ENCODE assay signal across 1 cellular context in genomic region chr6:119871520-119871919, GRCh38.
TF ChIP-seq lines count a peak whose summit lies in the region.

No MANE protein-coding gene starts in this region.

TF ChIP-seq in GM23338, 12 proteins besides CTCF, POLR2A, EP300 and RAD21 (continued from another document):
- TF ChIP-seq, protein P1, sequence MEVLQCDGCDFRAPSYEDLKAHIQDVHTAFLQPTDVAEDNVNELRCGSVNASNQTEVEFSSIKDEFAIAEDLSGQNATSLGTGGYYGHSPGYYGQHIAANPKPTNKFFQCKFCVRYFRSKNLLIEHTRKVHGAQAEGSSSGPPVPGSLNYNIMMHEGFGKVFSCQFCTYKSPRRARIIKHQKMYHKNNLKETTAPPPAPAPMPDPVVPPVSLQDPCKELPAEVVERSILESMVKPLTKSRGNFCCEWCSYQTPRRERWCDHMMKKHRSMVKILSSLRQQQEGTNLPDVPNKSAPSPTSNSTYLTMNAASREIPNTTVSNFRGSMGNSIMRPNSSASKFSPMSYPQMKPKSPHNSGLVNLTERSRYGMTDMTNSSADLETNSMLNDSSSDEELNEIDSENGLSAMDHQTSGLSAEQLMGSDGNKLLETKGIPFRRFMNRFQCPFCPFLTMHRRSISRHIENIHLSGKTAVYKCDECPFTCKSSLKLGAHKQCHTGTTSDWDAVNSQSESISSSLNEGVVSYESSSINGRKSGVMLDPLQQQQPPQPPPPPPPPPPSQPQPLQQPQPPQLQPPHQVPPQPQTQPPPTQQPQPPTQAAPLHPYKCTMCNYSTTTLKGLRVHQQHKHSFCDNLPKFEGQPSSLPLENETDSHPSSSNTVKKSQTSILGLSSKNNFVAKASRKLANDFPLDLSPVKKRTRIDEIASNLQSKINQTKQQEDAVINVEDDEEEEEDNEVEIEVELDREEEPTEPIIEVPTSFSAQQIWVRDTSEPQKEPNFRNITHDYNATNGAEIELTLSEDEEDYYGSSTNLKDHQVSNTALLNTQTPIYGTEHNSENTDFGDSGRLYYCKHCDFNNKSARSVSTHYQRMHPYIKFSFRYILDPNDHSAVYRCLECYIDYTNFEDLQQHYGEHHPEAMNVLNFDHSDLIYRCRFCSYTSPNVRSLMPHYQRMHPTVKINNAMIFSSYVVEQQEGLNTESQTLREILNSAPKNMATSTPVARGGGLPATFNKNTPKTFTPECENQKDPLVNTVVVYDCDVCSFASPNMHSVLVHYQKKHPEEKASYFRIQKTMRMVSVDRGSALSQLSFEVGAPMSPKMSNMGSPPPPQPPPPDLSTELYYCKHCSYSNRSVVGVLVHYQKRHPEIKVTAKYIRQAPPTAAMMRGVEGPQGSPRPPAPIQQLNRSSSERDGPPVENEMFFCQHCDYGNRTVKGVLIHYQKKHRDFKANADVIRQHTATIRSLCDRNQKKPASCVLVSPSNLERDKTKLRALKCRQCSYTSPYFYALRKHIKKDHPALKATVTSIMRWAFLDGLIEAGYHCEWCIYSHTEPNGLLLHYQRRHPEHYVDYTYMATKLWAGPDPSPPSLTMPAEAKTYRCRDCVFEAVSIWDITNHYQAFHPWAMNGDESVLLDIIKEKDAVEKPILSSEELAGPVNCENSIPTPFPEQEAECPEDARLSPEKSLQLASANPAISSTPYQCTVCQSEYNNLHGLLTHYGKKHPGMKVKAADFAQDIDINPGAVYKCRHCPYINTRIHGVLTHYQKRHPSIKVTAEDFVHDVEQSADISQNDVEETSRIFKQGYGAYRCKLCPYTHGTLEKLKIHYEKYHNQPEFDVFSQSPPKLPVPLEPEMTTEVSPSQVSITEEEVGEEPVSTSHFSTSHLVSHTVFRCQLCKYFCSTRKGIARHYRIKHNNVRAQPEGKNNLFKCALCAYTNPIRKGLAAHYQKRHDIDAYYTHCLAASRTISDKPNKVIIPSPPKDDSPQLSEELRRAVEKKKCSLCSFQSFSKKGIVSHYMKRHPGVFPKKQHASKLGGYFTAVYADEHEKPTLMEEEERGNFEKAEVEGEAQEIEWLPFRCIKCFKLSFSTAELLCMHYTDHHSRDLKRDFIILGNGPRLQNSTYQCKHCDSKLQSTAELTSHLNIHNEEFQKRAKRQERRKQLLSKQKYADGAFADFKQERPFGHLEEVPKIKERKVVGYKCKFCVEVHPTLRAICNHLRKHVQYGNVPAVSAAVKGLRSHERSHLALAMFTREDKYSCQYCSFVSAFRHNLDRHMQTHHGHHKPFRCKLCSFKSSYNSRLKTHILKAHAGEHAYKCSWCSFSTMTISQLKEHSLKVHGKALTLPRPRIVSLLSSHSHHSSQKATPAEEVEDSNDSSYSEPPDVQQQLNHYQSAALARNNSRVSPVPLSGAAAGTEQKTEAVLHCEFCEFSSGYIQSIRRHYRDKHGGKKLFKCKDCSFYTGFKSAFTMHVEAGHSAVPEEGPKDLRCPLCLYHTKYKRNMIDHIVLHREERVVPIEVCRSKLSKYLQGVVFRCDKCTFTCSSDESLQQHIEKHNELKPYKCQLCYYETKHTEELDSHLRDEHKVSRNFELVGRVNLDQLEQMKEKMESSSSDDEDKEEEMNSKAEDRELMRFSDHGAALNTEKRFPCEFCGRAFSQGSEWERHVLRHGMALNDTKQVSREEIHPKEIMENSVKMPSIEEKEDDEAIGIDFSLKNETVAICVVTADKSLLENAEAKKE (CRISPR knock-in tag; IDR thresholded peaks at IDR 0.05), result no peak
- TF ChIP-seq EZH2phosphoT487 (IDR thresholded peaks at IDR 0.05; ENCODE audit: unreplicated experiment), result no peak
- no peak for TF ChIP-seq NANOG (IDR thresholded peaks at IDR 0.05; ENCODE audit: borderline replicate concordance)
- no peak for TF ChIP-seq CREB1 (CRISPR knock-in tag; IDR thresholded peaks at IDR 0.05; ENCODE audit: low read depth)
TF ChIP-seq in GM23338: peak in this region for 0.
